Comparison of ENCODE assay signal across 15 cellular contexts in the genomic region with DNA sequence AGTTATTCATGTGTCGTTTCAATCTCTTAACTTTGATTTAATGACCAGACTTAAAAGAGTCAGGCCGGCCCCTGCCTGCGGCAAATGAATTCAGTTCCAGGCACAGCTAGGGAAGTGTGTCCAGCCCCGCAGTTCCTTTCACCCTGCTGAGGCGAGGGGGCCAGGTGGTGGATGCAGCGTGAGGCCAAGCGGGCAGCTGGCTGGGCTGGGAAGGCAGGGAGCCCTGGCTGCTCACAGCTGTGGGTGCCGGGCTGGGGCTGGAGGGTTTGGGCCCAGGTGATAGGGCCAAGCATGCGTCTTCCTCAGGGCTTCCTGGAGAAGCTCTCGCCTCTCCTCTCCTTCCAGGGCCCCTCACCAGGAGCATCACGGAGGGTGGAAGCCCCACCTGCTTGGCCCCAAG.
"Had no signal": no experiment of that assay in that cellular context is flagged by ENCODE, and none has a peak within 500 bp of the region (broad histone marks: within the 10 kb centered on the region; RNA-seq: fewer than 3 reads in every experiment).

No MANE protein-coding gene starts in this region.

- H3K4me1 ChIP-seq: colonic mucosa, heart right ventricle, left lung, pancreas, transverse colon had no signal

- H3K36me3 ChIP-seq: cardiac muscle cell, colonic mucosa, heart right ventricle, left lung, pancreas, transverse colon had no signal

- H3K27me3 ChIP-seq: cardiac muscle cell, colonic mucosa had no signal

- DNase-seq: activated CD4-positive, alpha-beta T cell treated with anti-CD3 and anti-CD28 coated beads for 48 hours; activated naive CD4-positive, alpha-beta T cell treated with Interleukin-2 at 50 U/mL for 16 hours; activated naive CD8-positive, alpha-beta T cell treated with anti-CD3 and anti-CD28 coated beads, Interleukin-2, amount 50 U/mL, for 24 hours; colonic mucosa; effector CD4-positive, alpha-beta T cell; heart right ventricle; islet precursor cell; pancreas; T1000; transverse colon had no signal

- H3K4me3 ChIP-seq: cardiac muscle cell, colonic mucosa, heart right ventricle, left lung, pancreas, transverse colon had no signal

- H3K27me3 Mint-ChIP-seq: activated naive CD8-positive, alpha-beta T cell treated with anti-CD3 and anti-CD28 coated beads, Interleukin-2, amount 50 U/mL, for 24 hours; stimulated activated memory B cell treated with anti-CD40 and anti-IgM and Interleukin-4, amounts not matched to agents 10 μg/mL and 1 μg/mL and 100 μg/mL, for 72 hours had no signal

- H3K27ac ChIP-seq: cardiac muscle cell, colonic mucosa, heart right ventricle, left lung, pancreas, transverse colon, VCaP had no signal

- H3K9me3 ChIP-seq: colonic mucosa, left lung, pancreas, transverse colon had no signal

- H3K36me3 Mint-ChIP-seq: memory B cell; stimulated activated memory B cell treated with anti-CD40 and anti-IgM and Interleukin-4, amounts not matched to agents 10 μg/mL and 1 μg/mL and 100 μg/mL, for 72 hours had no signal

- H3K4me3 Mint-ChIP-seq: activated naive CD8-positive, alpha-beta T cell treated with anti-CD3 and anti-CD28 coated beads, Interleukin-2, amount 50 U/mL, for 24 hours; memory B cell; stimulated activated memory B cell treated with anti-CD40 and anti-IgM and Interleukin-4, amounts not matched to agents 10 μg/mL and 1 μg/mL and 100 μg/mL, for 72 hours had no signal

- H3K27ac Mint-ChIP-seq: activated naive CD8-positive, alpha-beta T cell treated with anti-CD3 and anti-CD28 coated beads, Interleukin-2, amount 50 U/mL, for 24 hours; memory B cell; stimulated activated memory B cell treated with anti-CD40 and anti-IgM and Interleukin-4, amounts not matched to agents 10 μg/mL and 1 μg/mL and 100 μg/mL, for 72 hours had no signal

- H3K4me1 Mint-ChIP-seq: activated naive CD8-positive, alpha-beta T cell treated with anti-CD3 and anti-CD28 coated beads, Interleukin-2, amount 50 U/mL, for 24 hours; stimulated activated memory B cell treated with anti-CD40 and anti-IgM and Interleukin-4, amounts not matched to agents 10 μg/mL and 1 μg/mL and 100 μg/mL, for 72 hours had no signal
